Comparison of ENCODE assay signal across 15 cellular contexts in the genomic region with DNA sequence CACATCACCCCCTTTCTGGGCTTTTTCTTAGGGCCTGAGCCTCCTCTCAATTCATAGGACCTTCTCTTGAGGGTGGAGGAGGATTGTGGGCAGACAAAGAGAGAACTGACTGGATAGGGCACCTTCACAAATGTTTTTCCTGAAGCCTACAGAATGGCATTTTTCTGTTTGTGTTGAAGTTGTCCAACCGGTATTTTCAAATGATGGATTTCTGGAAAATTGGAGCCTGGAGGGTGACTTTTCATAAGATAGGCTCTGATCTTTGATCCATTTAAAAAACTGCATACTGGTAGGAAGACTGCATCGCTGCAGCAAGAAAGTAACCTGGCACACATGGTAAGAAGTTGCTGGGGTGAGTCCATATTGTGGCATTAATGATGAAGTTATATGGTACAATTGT.
"Had no signal": no experiment of that assay in that cellular context is flagged by ENCODE, and none has a peak within 500 bp of the region (broad histone marks: within the 10 kb centered on the region; RNA-seq: fewer than 3 reads in every experiment).

No MANE protein-coding gene starts in this region.

- FAIRE-seq: pancreas had no signal

- H3K36me3 Mint-ChIP-seq: activated naive CD8-positive, alpha-beta T cell treated with anti-CD3 and anti-CD28 coated beads, Interleukin-2, amount 10 ng/mL, durations not matched to agents 7 days and 5 days had no signal

- H3K27me3 Mint-ChIP-seq: stimulated activated naive B cell treated with anti-CD40 and anti-IgM and Interleukin-4, amounts not matched to agents 10 μg/mL and 1 μg/mL and 100 μg/mL, for 72 hours had no signal

- H3K9me3 ChIP-seq: pancreas, transverse colon had no signal

- H3K27ac Mint-ChIP-seq: activated naive CD8-positive, alpha-beta T cell treated with anti-CD3 and anti-CD28 coated beads, Interleukin-2, amount 10 ng/mL, durations not matched to agents 7 days and 5 days had no signal

- H3K4me3 Mint-ChIP-seq: activated naive CD8-positive, alpha-beta T cell treated with anti-CD3 and anti-CD28 coated beads, Interleukin-2, amount 10 ng/mL, durations not matched to agents 7 days and 5 days; neural crest cell; stimulated activated naive B cell treated with anti-CD40 and anti-IgM and Interleukin-4, amounts not matched to agents 10 μg/mL and 1 μg/mL and 100 μg/mL, for 72 hours had no signal

- H3K27me3 ChIP-seq: foreskin keratinocyte, pancreas, transverse colon had no signal

- H3K4me3 ChIP-seq: pancreas, transverse colon had no signal

- H3K36me3 ChIP-seq: pancreas, transverse colon had no signal

- DNase-seq: activated CD4-positive, alpha-beta T cell treated with anti-CD3 and anti-CD28 coated beads, Interleukin-2, amount 50 U/mL, for 4 hours; activated naive CD4-positive, alpha-beta T cell; activated naive CD8-positive, alpha-beta T cell treated with anti-CD3 and anti-CD28 coated beads, Interleukin-2, amount 10 ng/mL, durations not matched to agents 7 days and 5 days; activated T-cell treated with anti-CD3 and anti-CD28 coated beads for 4 hours; anterior cingulate cortex; cortex of kidney; effector CD8-positive, alpha-beta T cell; foreskin keratinocyte; kidney glomerular epithelial cell; left ventricle myocardium superior; pancreas; stimulated activated naive B cell treated with anti-CD40 and anti-IgM and Interleukin-4, amounts not matched to agents 10 μg/mL and 1 μg/mL and 100 μg/mL, for 72 hours; T-helper 9 cell; transverse colon had no signal

- ATAC-seq: foreskin keratinocyte had no signal

- H3K9me3 Mint-ChIP-seq: activated naive CD8-positive, alpha-beta T cell treated with anti-CD3 and anti-CD28 coated beads, Interleukin-2, amount 10 ng/mL, durations not matched to agents 7 days and 5 days had no signal

- H3K27ac ChIP-seq: foreskin keratinocyte had no signal

- H3K4me1 ChIP-seq: foreskin keratinocyte, transverse colon had no signal
